13 cellular contexts compared by ENCODE assay signal in genomic region chr12:52946797-52947547, GRCh38. TPM values are rescaled to one million over a fixed set of nuclear protein-coding genes. Genes with fewer than 3 reads are reported as not detected.
DNase-seq lines count a peak whose midpoint lies in the region; ATAC-seq and TF ChIP-seq lines count a peak whose summit lies in the region.
"Had no signal": no experiment of that assay in that cellular context is flagged by ENCODE, and none has a peak within 500 bp of the region (broad histone marks: within the 10 kb centered on the region; RNA-seq: fewer than 3 reads in every experiment).

No MANE protein-coding gene starts in this region.

- in situ Hi-C loops in GM13976 (cut with MboI; ENCODE audit: low sequenced_read_pairs, unreplicated experiment), result no loop called here

- peak overlapping the region; percentile 95 for H3K27ac ChIP-seq in HUES64 (ENCODE audit: low read depth, low read length)
- peak overlapping the region; percentile 98 for H3K27ac ChIP-seq in liver (ENCODE audit: low read depth in 1 of 2, low read length in 2 of 2)
- H3K27ac ChIP-seq in upper lobe of right lung, result peak overlapping the region; percentile 66
- H3K27ac ChIP-seq: suprapubic skin had no signal

- ATAC-seq in upper lobe of right lung, result no peak
- ATAC-seq: activated T-helper 17 cell treated with anti-CD3 and anti-CD28 coated beads, Interleukin-2, amount 50 U/mL, for 72 hours; mucosa of descending colon; T-cell had no signal

- H3K36me3 ChIP-seq in HUES64 (ENCODE audit: insufficient read depth, low read length), result peaks cover 22% of the 10 kb centered on the region
- H3K36me3 ChIP-seq in liver (ENCODE audit: control insufficient read depth in 4 of 4, insufficient read depth in 3 of 4, low read depth in 1 of 4, low read length in 3 of 4), result peaks cover 3 to 19% (median 13%) of the 10 kb centered on the region in 4 donors
- peaks cover 14% of the 10 kb centered on the region for H3K36me3 ChIP-seq in upper lobe of right lung
- H3K36me3 ChIP-seq: suprapubic skin had no signal

- H3K4me3 ChIP-seq in HUES64 (ENCODE audit: low read length), result 0 out of 2 replicates have a peak overlapping the region, but pooled peaks have one; percentile 1
- H3K4me3 ChIP-seq in liver (ENCODE audit: low read depth in 1 of 3, low read length in 3 of 3), result peak overlapping the region in 2 of 3 donors; percentile 11 to 21
- no peak overlapping the region for H3K4me3 ChIP-seq in upper lobe of right lung
- H3K4me3 ChIP-seq: mucosa of descending colon, suprapubic skin had no signal

- intact Hi-C loops in upper lobe of right lung (cut with DNase I), result no loop called here

- peaks cover 52% of the 10 kb centered on the region for H3K4me1 ChIP-seq in HUES64 (ENCODE audit: insufficient read depth, low read length)
- peaks cover 11 to 56% (median 40%) of the 10 kb centered on the region in 4 donors for H3K4me1 ChIP-seq in liver (ENCODE audit: control insufficient read depth in 4 of 4, insufficient read depth in 4 of 4, low read length in 3 of 4)
- H3K4me1 ChIP-seq in upper lobe of right lung, result peaks cover 7% of the 10 kb centered on the region

- no peak for TF ChIP-seq CTCF in liver (IDR thresholded peaks at IDR 0.05; ENCODE audit: low read depth, low read length, missing input control)
- TF ChIP-seq CTCF in upper lobe of right lung (IDR thresholded peaks at IDR 0.05), result no peak
- TF ChIP-seq CTCF in GM13976 (IDR thresholded peaks at IDR 0.05; ENCODE audit: borderline replicate concordance, control extremely low read depth, extremely low read depth, insufficient read depth, missing control alignments), result no peak

- 0 out of 2 replicates have a peak overlapping the region, but pooled peaks have one; percentile 6 for H3K9ac ChIP-seq in HUES64 (ENCODE audit: low read depth, low read length)
- peak overlapping the region; percentile 70 to 71 for H3K9ac ChIP-seq in liver (ENCODE audit: low read depth in 1 of 2, low read length in 2 of 2)

- no peaks in the 10 kb centered on the region for H3K27me3 ChIP-seq in HUES64 (ENCODE audit: insufficient read depth, low read length)
- H3K27me3 ChIP-seq in liver (ENCODE audit: control insufficient read depth in 4 of 4, insufficient read depth in 4 of 4, low read length in 3 of 4), result no peaks in the 10 kb centered on the region
- no peaks in the 10 kb centered on the region for H3K27me3 ChIP-seq in upper lobe of right lung

- 51% methylated on average over 9 of the region's 10 CpGs for WGBS in HUES64
- 33% methylated on average over 10 of the region's 10 CpGs for WGBS in liver

- DNase-seq in astrocyte of the hippocampus (ENCODE audit: low read depth, low spot score) (peak; percentile 26), upper lobe of right lung (no peak), T-helper 1 cell (no peak), GM13976 (ENCODE audit: low spot score) (no peak)
- DNase-seq in central memory CD4-positive, alpha-beta T cell, result no peak
- DNase-seq: activated CD4-positive, alpha-beta T cell treated with anti-CD3 and anti-CD28 coated beads, Interleukin-2, amount 10 ng/mL, durations not matched to agents 24 days and 14 days; mucosa of descending colon; NCI-H1694 treated with DMSO at 0.1 percent for 48 hours; T-cell had no signal

- TF ChIP-seq RAD21 in liver (IDR thresholded peaks at IDR 0.05), result peak in 1 of 2 donors; percentile 47

- H3K9me3 ChIP-seq in HUES64 (ENCODE audit: insufficient read depth, low read depth, low read length) (no peaks in the 10 kb centered on the region), liver (ENCODE audit: control insufficient read depth in 4 of 4, low read length in 3 of 4) (no peaks in the 10 kb centered on the region), upper lobe of right lung (no peaks in the 10 kb centered on the region)
- H3K9me3 ChIP-seq: mucosa of descending colon, suprapubic skin had no signal

TF ChIP-seq in liver, 16 proteins besides CTCF, POLR2A, EP300 and RAD21:
- TF ChIP-seq SP1 (IDR thresholded peaks at IDR 0.05) (peak; percentile 87), EGR1 (IDR thresholded peaks at IDR 0.05; ENCODE audit: low read depth in 2 of 2) (peak in 1 of 2 donors; percentile 15), RXRA (IDR thresholded peaks at IDR 0.05) (peak; percentile 58 to 63), ZBTB33 (IDR thresholded peaks at IDR 0.05) (no peak), HNF4A (conservative IDR thresholded peaks at IDR 0.05) (peak; percentile 82 to 84), FOXA2 (IDR thresholded peaks at IDR 0.05) (no peak), GABPA (IDR thresholded peaks at IDR 0.05 in 1 of 2, conservative IDR thresholded peaks at IDR 0.05 in 1 of 2) (no peak), NR2F2 (IDR thresholded peaks at IDR 0.05) (no peak), TAF1 (conservative IDR thresholded peaks at IDR 0.05) (peak; percentile 26), YY1 (IDR thresholded peaks at IDR 0.05) (no peak), JUND (IDR thresholded peaks at IDR 0.05) (peak; percentile 74 to 77), HNF4G (IDR thresholded peaks at IDR 0.05) (peak; percentile 49), FOXA1 (IDR thresholded peaks at IDR 0.05) (no peak)
- TF ChIP-seq, protein P1, sequence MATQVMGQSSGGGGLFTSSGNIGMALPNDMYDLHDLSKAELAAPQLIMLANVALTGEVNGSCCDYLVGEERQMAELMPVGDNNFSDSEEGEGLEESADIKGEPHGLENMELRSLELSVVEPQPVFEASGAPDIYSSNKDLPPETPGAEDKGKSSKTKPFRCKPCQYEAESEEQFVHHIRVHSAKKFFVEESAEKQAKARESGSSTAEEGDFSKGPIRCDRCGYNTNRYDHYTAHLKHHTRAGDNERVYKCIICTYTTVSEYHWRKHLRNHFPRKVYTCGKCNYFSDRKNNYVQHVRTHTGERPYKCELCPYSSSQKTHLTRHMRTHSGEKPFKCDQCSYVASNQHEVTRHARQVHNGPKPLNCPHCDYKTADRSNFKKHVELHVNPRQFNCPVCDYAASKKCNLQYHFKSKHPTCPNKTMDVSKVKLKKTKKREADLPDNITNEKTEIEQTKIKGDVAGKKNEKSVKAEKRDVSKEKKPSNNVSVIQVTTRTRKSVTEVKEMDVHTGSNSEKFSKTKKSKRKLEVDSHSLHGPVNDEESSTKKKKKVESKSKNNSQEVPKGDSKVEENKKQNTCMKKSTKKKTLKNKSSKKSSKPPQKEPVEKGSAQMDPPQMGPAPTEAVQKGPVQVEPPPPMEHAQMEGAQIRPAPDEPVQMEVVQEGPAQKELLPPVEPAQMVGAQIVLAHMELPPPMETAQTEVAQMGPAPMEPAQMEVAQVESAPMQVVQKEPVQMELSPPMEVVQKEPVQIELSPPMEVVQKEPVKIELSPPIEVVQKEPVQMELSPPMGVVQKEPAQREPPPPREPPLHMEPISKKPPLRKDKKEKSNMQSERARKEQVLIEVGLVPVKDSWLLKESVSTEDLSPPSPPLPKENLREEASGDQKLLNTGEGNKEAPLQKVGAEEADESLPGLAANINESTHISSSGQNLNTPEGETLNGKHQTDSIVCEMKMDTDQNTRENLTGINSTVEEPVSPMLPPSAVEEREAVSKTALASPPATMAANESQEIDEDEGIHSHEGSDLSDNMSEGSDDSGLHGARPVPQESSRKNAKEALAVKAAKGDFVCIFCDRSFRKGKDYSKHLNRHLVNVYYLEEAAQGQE (IDR thresholded peaks at IDR 0.05), result peak; percentile 73
- TF ChIP-seq, protein P2, sequence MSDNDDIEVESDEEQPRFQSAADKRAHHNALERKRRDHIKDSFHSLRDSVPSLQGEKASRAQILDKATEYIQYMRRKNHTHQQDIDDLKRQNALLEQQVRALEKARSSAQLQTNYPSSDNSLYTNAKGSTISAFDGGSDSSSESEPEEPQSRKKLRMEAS (IDR thresholded peaks at IDR 0.05), result no peak
- TF ChIP-seq, protein P3, sequence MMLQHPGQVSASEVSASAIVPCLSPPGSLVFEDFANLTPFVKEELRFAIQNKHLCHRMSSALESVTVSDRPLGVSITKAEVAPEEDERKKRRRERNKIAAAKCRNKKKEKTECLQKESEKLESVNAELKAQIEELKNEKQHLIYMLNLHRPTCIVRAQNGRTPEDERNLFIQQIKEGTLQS (IDR thresholded peaks at IDR 0.05), result no peak

RNA-seq across cellular contexts. Expression of gene KRT18, which starts 1.9 kb away (rescaled TPM):
- polyA plus RNA-seq in HUES64 (2013, experiment 1 of 2), result 357 TPM
- polyA plus RNA-seq in HUES64 (2013, experiment 2 of 2), result 348 TPM
- 100 to 1,000 TPM in 1 of 2 donors, 10 to 100 TPM in 1; 90.3 to 278 TPM for total RNA-seq in liver
- polyA plus RNA-seq in liver, result 100 to 1,000 TPM; 239 to 358 TPM
- 255 TPM for total RNA-seq in upper lobe of right lung

RNA-seq across cellular contexts. Expression of gene KRT8, which starts 42.1 kb away (rescaled TPM):
- 300 TPM for polyA plus RNA-seq in HUES64 (2013, experiment 1 of 2)
- 301 TPM for polyA plus RNA-seq in HUES64 (2013, experiment 2 of 2)
- 100 to 1,000 TPM; 128 to 171 TPM for total RNA-seq in liver
- 100 to 1,000 TPM; 225 to 383 TPM for polyA plus RNA-seq in liver
- 223 TPM for total RNA-seq in upper lobe of right lung

RNA-seq across cellular contexts. Expression of gene EIF4B, which starts 59.3 kb away (rescaled TPM):
- polyA plus RNA-seq in HUES64 (2013, experiment 1 of 2), result 342 TPM
- 381 TPM for polyA plus RNA-seq in HUES64 (2013, experiment 2 of 2)
- 100 to 1,000 TPM; 264 to 273 TPM for total RNA-seq in liver
- 10 to 100 TPM; 32.1 to 73.2 TPM for polyA plus RNA-seq in liver
- total RNA-seq in upper lobe of right lung, result 436 TPM
